In genomic region chr15:83960192-83960829, GRCh38 we compare ENCODE assay signal across 29 cellular contexts.
"Had no signal": no experiment of that assay in that cellular context is flagged by ENCODE, and none has a peak within 500 bp of the region (broad histone marks: within the 10 kb centered on the region; RNA-seq: fewer than 3 reads in every experiment).

No MANE protein-coding gene starts in this region.

- H3K9me3 ChIP-seq: adrenal gland, body of pancreas, esophagus squamous epithelium had no signal

- H3K27me3 ChIP-seq: adrenal gland, body of pancreas, esophagus squamous epithelium had no signal

- H3K36me3 ChIP-seq: adrenal gland, esophagus squamous epithelium had no signal

- H3K4me3 ChIP-seq: adrenal gland, body of pancreas, esophagus squamous epithelium had no signal

- H3K4me1 Mint-ChIP-seq: activated CD4-positive, alpha-beta T cell treated with anti-CD3 and anti-CD28 coated beads for 36 hours; activated CD4-positive, alpha-beta T cell treated with anti-CD3 and anti-CD28 coated beads, Interleukin-2, amount 10 ng/mL, durations not matched to agents 24 days and 14 days; activated naive CD4-positive, alpha-beta T cell treated with anti-CD3 and anti-CD28 coated beads, Interleukin-2, amount 50 U/mL, for 24 hours; activated naive CD8-positive, alpha-beta T cell treated with anti-CD3 and anti-CD28 coated beads for 36 hours; activated naive CD8-positive, alpha-beta T cell treated with anti-CD3 and anti-CD28 coated beads, Interleukin-2, amount 50 U/mL, for 24 hours; T-helper 17 cell had no signal

- H3K27ac Mint-ChIP-seq: activated CD4-positive, alpha-beta T cell treated with anti-CD3 and anti-CD28 coated beads for 36 hours; activated CD4-positive, alpha-beta T cell treated with anti-CD3 and anti-CD28 coated beads, Interleukin-2, amount 10 ng/mL, durations not matched to agents 24 days and 14 days; activated CD8-positive, alpha-beta T cell treated with anti-CD3 and anti-CD28 coated beads for 36 hours; activated naive CD4-positive, alpha-beta T cell treated with anti-CD3 and anti-CD28 coated beads for 36 hours; activated naive CD4-positive, alpha-beta T cell treated with anti-CD3 and anti-CD28 coated beads, Interleukin-2, amount 50 U/mL, for 24 hours; activated naive CD8-positive, alpha-beta T cell treated with anti-CD3 and anti-CD28 coated beads for 36 hours; activated naive CD8-positive, alpha-beta T cell treated with anti-CD3 and anti-CD28 coated beads, Interleukin-2, amount 50 U/mL, for 24 hours; activated T-helper 1 cell treated with anti-CD3 and anti-CD28 coated beads, Interleukin-12 subunit alpha, Interleukin-12 subunit beta, Interleukin-2, Interleukin-4 antibody, amounts not matched to agents 30 ng/mL and 10 ng/mL and 1 ng/mL, durations not matched to agents 14 hours and 24 hours and 36 hours; activated T-helper 2 cell treated with anti-CD3 and anti-CD28 coated beads, Interferon-gamma antibody, Interleukin-2, Interleukin-4, amounts not matched to agents 10 μg/mL and 5 μg/mL and 100 μg/mL, durations not matched to agents 14 hours and 24 hours and 36 hours; T-helper 17 cell; T-helper 2 cell treated with Interferon-gamma antibody and Interleukin-4, amounts not matched to agents 5 μg/mL and 100 μg/mL, for 36 hours had no signal

- ATAC-seq: activated CD4-positive, alpha-beta T cell treated with anti-CD3 and anti-CD28 coated beads for 36 hours; activated CD8-positive, alpha-beta T cell treated with anti-CD3 and anti-CD28 coated beads for 36 hours; activated naive CD8-positive, alpha-beta T cell treated with anti-CD3 and anti-CD28 coated beads, Interleukin-2, amount 50 U/mL, for 24 hours; body of pancreas; T-helper 17 cell had no signal

- H3K27ac ChIP-seq: adrenal gland, body of pancreas, epithelial cell of prostate, esophagus squamous epithelium had no signal

- H3K36me3 Mint-ChIP-seq: activated naive CD4-positive, alpha-beta T cell treated with anti-CD3 and anti-CD28 coated beads, Interleukin-2, amount 50 U/mL, for 24 hours; activated naive CD8-positive, alpha-beta T cell treated with anti-CD3 and anti-CD28 coated beads for 36 hours had no signal

- H3K27me3 Mint-ChIP-seq: activated CD8-positive, alpha-beta T cell treated with anti-CD3 and anti-CD28 coated beads for 36 hours; T-helper 17 cell had no signal

- H3K4me3 Mint-ChIP-seq: activated CD4-positive, alpha-beta T cell treated with anti-CD3 and anti-CD28 coated beads for 36 hours; activated CD4-positive, alpha-beta T cell treated with anti-CD3 and anti-CD28 coated beads, Interleukin-2, amount 10 ng/mL, durations not matched to agents 24 days and 14 days; activated CD8-positive, alpha-beta T cell treated with anti-CD3 and anti-CD28 coated beads for 36 hours; activated naive CD4-positive, alpha-beta T cell treated with anti-CD3 and anti-CD28 coated beads for 36 hours; activated naive CD4-positive, alpha-beta T cell treated with anti-CD3 and anti-CD28 coated beads, Interleukin-2, amount 50 U/mL, for 24 hours; activated naive CD8-positive, alpha-beta T cell treated with anti-CD3 and anti-CD28 coated beads for 36 hours; activated naive CD8-positive, alpha-beta T cell treated with anti-CD3 and anti-CD28 coated beads, Interleukin-2, amount 50 U/mL, for 24 hours; activated T-helper 1 cell treated with anti-CD3 and anti-CD28 coated beads, Interleukin-12 subunit alpha, Interleukin-12 subunit beta, Interleukin-2, Interleukin-4 antibody, amounts not matched to agents 30 ng/mL and 10 ng/mL and 1 ng/mL, durations not matched to agents 14 hours and 24 hours and 36 hours; T-helper 17 cell; T-helper 2 cell treated with Interferon-gamma antibody and Interleukin-4, amounts not matched to agents 5 μg/mL and 100 μg/mL, for 36 hours had no signal

- H3K4me1 ChIP-seq: adrenal gland, body of pancreas, esophagus squamous epithelium had no signal

- DNase-seq: activated CD4-positive, alpha-beta T cell treated with anti-CD3 and anti-CD28 coated beads for 36 hours; activated CD4-positive, alpha-beta T cell treated with anti-CD3 and anti-CD28 coated beads, Interleukin-2, amount 10 ng/mL, durations not matched to agents 24 days and 14 days; activated CD4-positive, alpha-beta T cell treated with anti-CD3 and anti-CD28 coated beads, Interleukin-2, amount 50 U/mL, for 4 hours; activated CD4-positive, CD25-positive, alpha-beta regulatory T cell; activated CD4-positive, CD25-positive, alpha-beta regulatory T cell treated with anti-CD3 and anti-CD28 coated beads, Interleukin-2, amount 50 U/mL, for 72 hours; activated CD8-positive, alpha-beta memory T cell treated with anti-CD3 and anti-CD28 coated beads for 24 hours; activated CD8-positive, alpha-beta T cell treated with anti-CD3 and anti-CD28 coated beads for 36 hours; activated effector memory CD4-positive, alpha-beta T cell treated with anti-CD3 and anti-CD28 coated beads, Interleukin-2, amount 50 U/mL, for 16 hours; activated naive CD4-positive, alpha-beta T cell treated with anti-CD3 and anti-CD28 coated beads for 36 hours; activated naive CD8-positive, alpha-beta T cell treated with anti-CD3 and anti-CD28 coated beads for 36 hours; activated naive CD8-positive, alpha-beta T cell treated with anti-CD3 and anti-CD28 coated beads, Interleukin-2, amount 50 U/mL, for 24 hours; activated T-cell treated with anti-CD3 and anti-CD28 coated beads, Interleukin-2, amount 50 U/mL, for 1 hour; activated T-cell treated with anti-CD3 and anti-CD28 coated beads, Interleukin-2, amount 50 U/mL, for 48 hours; adrenal gland; amygdala; aorta; body of pancreas; caudate nucleus; effector CD8-positive, alpha-beta T cell; esophagus squamous epithelium; head of caudate nucleus; T-helper 1 cell; T-helper 17 cell; T1000 had no signal
